Comparison of ENCODE assay signal across 1 cellular context in genomic region chr4:99024481-99025275, GRCh38.
TF ChIP-seq lines count a peak whose summit lies in the region.

No MANE protein-coding gene starts in this region.

TF ChIP-seq in K562, 482 proteins besides CTCF, POLR2A, EP300 and RAD21:
- TF ChIP-seq, protein P1, sequence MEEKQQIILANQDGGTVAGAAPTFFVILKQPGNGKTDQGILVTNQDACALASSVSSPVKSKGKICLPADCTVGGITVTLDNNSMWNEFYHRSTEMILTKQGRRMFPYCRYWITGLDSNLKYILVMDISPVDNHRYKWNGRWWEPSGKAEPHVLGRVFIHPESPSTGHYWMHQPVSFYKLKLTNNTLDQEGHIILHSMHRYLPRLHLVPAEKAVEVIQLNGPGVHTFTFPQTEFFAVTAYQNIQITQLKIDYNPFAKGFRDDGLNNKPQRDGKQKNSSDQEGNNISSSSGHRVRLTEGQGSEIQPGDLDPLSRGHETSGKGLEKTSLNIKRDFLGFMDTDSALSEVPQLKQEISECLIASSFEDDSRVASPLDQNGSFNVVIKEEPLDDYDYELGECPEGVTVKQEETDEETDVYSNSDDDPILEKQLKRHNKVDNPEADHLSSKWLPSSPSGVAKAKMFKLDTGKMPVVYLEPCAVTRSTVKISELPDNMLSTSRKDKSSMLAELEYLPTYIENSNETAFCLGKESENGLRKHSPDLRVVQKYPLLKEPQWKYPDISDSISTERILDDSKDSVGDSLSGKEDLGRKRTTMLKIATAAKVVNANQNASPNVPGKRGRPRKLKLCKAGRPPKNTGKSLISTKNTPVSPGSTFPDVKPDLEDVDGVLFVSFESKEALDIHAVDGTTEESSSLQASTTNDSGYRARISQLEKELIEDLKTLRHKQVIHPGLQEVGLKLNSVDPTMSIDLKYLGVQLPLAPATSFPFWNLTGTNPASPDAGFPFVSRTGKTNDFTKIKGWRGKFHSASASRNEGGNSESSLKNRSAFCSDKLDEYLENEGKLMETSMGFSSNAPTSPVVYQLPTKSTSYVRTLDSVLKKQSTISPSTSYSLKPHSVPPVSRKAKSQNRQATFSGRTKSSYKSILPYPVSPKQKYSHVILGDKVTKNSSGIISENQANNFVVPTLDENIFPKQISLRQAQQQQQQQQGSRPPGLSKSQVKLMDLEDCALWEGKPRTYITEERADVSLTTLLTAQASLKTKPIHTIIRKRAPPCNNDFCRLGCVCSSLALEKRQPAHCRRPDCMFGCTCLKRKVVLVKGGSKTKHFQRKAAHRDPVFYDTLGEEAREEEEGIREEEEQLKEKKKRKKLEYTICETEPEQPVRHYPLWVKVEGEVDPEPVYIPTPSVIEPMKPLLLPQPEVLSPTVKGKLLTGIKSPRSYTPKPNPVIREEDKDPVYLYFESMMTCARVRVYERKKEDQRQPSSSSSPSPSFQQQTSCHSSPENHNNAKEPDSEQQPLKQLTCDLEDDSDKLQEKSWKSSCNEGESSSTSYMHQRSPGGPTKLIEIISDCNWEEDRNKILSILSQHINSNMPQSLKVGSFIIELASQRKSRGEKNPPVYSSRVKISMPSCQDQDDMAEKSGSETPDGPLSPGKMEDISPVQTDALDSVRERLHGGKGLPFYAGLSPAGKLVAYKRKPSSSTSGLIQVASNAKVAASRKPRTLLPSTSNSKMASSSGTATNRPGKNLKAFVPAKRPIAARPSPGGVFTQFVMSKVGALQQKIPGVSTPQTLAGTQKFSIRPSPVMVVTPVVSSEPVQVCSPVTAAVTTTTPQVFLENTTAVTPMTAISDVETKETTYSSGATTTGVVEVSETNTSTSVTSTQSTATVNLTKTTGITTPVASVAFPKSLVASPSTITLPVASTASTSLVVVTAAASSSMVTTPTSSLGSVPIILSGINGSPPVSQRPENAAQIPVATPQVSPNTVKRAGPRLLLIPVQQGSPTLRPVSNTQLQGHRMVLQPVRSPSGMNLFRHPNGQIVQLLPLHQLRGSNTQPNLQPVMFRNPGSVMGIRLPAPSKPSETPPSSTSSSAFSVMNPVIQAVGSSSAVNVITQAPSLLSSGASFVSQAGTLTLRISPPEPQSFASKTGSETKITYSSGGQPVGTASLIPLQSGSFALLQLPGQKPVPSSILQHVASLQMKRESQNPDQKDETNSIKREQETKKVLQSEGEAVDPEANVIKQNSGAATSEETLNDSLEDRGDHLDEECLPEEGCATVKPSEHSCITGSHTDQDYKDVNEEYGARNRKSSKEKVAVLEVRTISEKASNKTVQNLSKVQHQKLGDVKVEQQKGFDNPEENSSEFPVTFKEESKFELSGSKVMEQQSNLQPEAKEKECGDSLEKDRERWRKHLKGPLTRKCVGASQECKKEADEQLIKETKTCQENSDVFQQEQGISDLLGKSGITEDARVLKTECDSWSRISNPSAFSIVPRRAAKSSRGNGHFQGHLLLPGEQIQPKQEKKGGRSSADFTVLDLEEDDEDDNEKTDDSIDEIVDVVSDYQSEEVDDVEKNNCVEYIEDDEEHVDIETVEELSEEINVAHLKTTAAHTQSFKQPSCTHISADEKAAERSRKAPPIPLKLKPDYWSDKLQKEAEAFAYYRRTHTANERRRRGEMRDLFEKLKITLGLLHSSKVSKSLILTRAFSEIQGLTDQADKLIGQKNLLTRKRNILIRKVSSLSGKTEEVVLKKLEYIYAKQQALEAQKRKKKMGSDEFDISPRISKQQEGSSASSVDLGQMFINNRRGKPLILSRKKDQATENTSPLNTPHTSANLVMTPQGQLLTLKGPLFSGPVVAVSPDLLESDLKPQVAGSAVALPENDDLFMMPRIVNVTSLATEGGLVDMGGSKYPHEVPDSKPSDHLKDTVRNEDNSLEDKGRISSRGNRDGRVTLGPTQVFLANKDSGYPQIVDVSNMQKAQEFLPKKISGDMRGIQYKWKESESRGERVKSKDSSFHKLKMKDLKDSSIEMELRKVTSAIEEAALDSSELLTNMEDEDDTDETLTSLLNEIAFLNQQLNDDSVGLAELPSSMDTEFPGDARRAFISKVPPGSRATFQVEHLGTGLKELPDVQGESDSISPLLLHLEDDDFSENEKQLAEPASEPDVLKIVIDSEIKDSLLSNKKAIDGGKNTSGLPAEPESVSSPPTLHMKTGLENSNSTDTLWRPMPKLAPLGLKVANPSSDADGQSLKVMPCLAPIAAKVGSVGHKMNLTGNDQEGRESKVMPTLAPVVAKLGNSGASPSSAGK (IDR thresholded peaks at IDR 0.05), result no peak
- no peak for TF ChIP-seq FOSL1 (tag; conservative IDR thresholded peaks at IDR 0.05)
- TF ChIP-seq, protein P2, sequence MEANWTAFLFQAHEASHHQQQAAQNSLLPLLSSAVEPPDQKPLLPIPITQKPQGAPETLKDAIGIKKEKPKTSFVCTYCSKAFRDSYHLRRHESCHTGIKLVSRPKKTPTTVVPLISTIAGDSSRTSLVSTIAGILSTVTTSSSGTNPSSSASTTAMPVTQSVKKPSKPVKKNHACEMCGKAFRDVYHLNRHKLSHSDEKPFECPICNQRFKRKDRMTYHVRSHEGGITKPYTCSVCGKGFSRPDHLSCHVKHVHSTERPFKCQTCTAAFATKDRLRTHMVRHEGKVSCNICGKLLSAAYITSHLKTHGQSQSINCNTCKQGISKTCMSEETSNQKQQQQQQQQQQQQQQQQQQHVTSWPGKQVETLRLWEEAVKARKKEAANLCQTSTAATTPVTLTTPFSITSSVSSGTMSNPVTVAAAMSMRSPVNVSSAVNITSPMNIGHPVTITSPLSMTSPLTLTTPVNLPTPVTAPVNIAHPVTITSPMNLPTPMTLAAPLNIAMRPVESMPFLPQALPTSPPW (CRISPR knock-in tag; IDR thresholded peaks at IDR 0.05), result 0 out of 2 replicates have a peak, but pooled peaks have one; percentile 4
- no peak for TF ChIP-seq REST (CRISPR knock-in tag; IDR thresholded peaks at IDR 0.05; ENCODE audit: low read depth)
- no peak for TF ChIP-seq PML (IDR thresholded peaks at IDR 0.05; ENCODE audit: low read length)
- TF ChIP-seq ESRRB (CRISPR knock-in tag; IDR thresholded peaks at IDR 0.05; ENCODE audit: borderline replicate concordance), result no peak
- TF ChIP-seq ZNF655 (CRISPR knock-in tag; IDR thresholded peaks at IDR 0.05), result no peak
- TF ChIP-seq C11orf30 (IDR thresholded peaks at IDR 0.05; ENCODE audit: low read depth), result peak; percentile 48; the same call in 1 of the 2 replicates
- peak; percentile 42; the same call in 1 of the 2 replicates for TF ChIP-seq ZNF316 (IDR thresholded peaks at IDR 0.05)
- TF ChIP-seq TRIM28 (IDR thresholded peaks at IDR 0.05), result no peak
- no peak for TF ChIP-seq HNRNPK (IDR thresholded peaks at IDR 0.05; ENCODE audit: low read depth, low read length, poor library complexity, severe bottlenecking)
- no peak for TF ChIP-seq COPS2 (conservative IDR thresholded peaks at IDR 0.05)
- TF ChIP-seq HMG20B (CRISPR knock-in tag; IDR thresholded peaks at IDR 0.05), result no peak
- no peak for TF ChIP-seq FOXK2 (conservative IDR thresholded peaks at IDR 0.05 in 1 of 2, IDR thresholded peaks at IDR 0.05 in 1 of 2; ENCODE audit: low read depth in 2 of 2)
- no peak for TF ChIP-seq POLR2AphosphoS5 (IDR thresholded peaks at IDR 0.05; ENCODE audit: control insufficient read depth, insufficient read depth, low read depth, low read length)
- 0 out of 2 replicates have a peak, but pooled peaks have one; percentile 0 for TF ChIP-seq EP400 (IDR thresholded peaks at IDR 0.05)
- no peak for TF ChIP-seq HMGN3 (IDR thresholded peaks at IDR 0.05; ENCODE audit: borderline replicate concordance, extremely low read depth, insufficient read length, low read depth, low read length)
- no peak for TF ChIP-seq RHOXF2B (CRISPR knock-in tag; conservative IDR thresholded peaks at IDR 0.05)
- TF ChIP-seq CBX2 (IDR thresholded peaks at IDR 0.05; ENCODE audit: insufficient read depth, low read length, poor library complexity, severe bottlenecking), result no peak
- TF ChIP-seq ZFX (CRISPR knock-in tag; IDR thresholded peaks at IDR 0.05), result peak; percentile 25; the same call in 1 of the 2 replicates
- no peak for TF ChIP-seq ARHGAP35 (IDR thresholded peaks at IDR 0.05; ENCODE audit: partially characterized antibody)
- TF ChIP-seq, protein P3, sequence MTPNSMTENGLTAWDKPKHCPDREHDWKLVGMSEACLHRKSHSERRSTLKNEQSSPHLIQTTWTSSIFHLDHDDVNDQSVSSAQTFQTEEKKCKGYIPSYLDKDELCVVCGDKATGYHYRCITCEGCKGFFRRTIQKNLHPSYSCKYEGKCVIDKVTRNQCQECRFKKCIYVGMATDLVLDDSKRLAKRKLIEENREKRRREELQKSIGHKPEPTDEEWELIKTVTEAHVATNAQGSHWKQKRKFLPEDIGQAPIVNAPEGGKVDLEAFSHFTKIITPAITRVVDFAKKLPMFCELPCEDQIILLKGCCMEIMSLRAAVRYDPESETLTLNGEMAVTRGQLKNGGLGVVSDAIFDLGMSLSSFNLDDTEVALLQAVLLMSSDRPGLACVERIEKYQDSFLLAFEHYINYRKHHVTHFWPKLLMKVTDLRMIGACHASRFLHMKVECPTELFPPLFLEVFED (CRISPR knock-in tag; conservative IDR thresholded peaks at IDR 0.05), result no peak
